Comparison of ENCODE assay signal across 10 cellular contexts in genomic region chr11:62443390-62444201, GRCh38. TPM values are rescaled to one million over a fixed set of nuclear protein-coding genes. Genes with fewer than 3 reads are reported as not detected.
DNase-seq lines count a peak whose midpoint lies in the region; ATAC-seq, FAIRE-seq and TF ChIP-seq lines count a peak whose summit lies in the region.
"Had no signal": no experiment of that assay in that cellular context is flagged by ENCODE, and none has a peak within 500 bp of the region (broad histone marks: within the 10 kb centered on the region; RNA-seq: fewer than 3 reads in every experiment).

No MANE protein-coding gene starts in this region.

- no peaks in the 10 kb centered on the region for H3K36me3 Mint-ChIP-seq in chondrocyte (ENCODE audit: low read depth)
- H3K36me3 Mint-ChIP-seq in naive thymus-derived CD4-positive, alpha-beta T cell: no peaks in the 10 kb centered on the region

- peak overlapping the region; percentile 44 for H3K4me3 Mint-ChIP-seq in chondrocyte (ENCODE audit: unreplicated experiment)
- peak overlapping the region; percentile 63 to 85 (median 78) for H3K4me3 Mint-ChIP-seq in naive thymus-derived CD4-positive, alpha-beta T cell
- H3K4me3 Mint-ChIP-seq: neural crest cell had no signal

- BruUV-seq in HepG2 (replicated peaks; lab: Mats Ljungman, UMichigan): no TSS peak

- H3K27me3 Mint-ChIP-seq in chondrocyte (ENCODE audit: low read depth): no peaks in the 10 kb centered on the region
- peaks cover 14 to 32% (median 24%) of the 10 kb centered on the region in 5 donors for H3K27me3 Mint-ChIP-seq in naive thymus-derived CD4-positive, alpha-beta T cell

- no peaks in the 10 kb centered on the region for H3K27me3 ChIP-seq in liver (ENCODE audit: control insufficient read depth in 4 of 4, insufficient read depth in 4 of 4, low read length in 3 of 4)
- H3K27me3 ChIP-seq in HepG2 (ENCODE audit: control insufficient read depth in 1 of 2, insufficient read depth in 2 of 2, low read length in 2 of 2): peaks cover 3 to 22% of the 10 kb centered on the region in 2 experiments; a peak in 4 of 5 replicates
- H3K27me3 ChIP-seq in naive thymus-derived CD4-positive, alpha-beta T cell (ENCODE audit: control insufficient read depth in 2 of 2, insufficient read depth in 2 of 2, low read length in 2 of 2): no peaks in the 10 kb centered on the region
- no peaks in the 10 kb centered on the region for H3K27me3 ChIP-seq in vagina

- POLR2A ChIA-PET in HepG2 (lab: Yijun Ruan, JAX): no interaction called here
- POLR2A ChIA-PET in naive thymus-derived CD4-positive, alpha-beta T cell (lab: Charles Lee): interaction anchor here (1.2 kb wide), 1 partner anchor 8 kb away, joined by 3 read pairs; no protein-coding TSS in a partner anchor

- no peak for FAIRE-seq in HepG2 (lab: Jason Lieb, UNC)
- FAIRE-seq: bronchial epithelial cell had no signal

- TF ChIP-seq EP300 in HepG2 (IDR thresholded peaks at IDR 0.05; ENCODE audit: low read depth in 2 of 2, low read length in 2 of 2) (no peak), HepG2 (CRISPR knock-in tag; IDR thresholded peaks at IDR 0.05; ENCODE audit: borderline replicate concordance) (no peak)

- no peaks in the 10 kb centered on the region for H3K9me3 Mint-ChIP-seq in chondrocyte (ENCODE audit: low read depth)
- no peaks in the 10 kb centered on the region for H3K9me3 Mint-ChIP-seq in naive thymus-derived CD4-positive, alpha-beta T cell
- H3K9me3 Mint-ChIP-seq: neural crest cell had no signal

- WGBS in liver: 85% methylated on average over 17 of the region's 17 CpGs
- 64% methylated on average over 14 of the region's 17 CpGs for WGBS in HepG2 (ENCODE audit: low lambda C conversion rate)

- no peaks in the 10 kb centered on the region for H3K36me3 ChIP-seq in liver (ENCODE audit: control insufficient read depth in 4 of 4, insufficient read depth in 3 of 4, low read depth in 1 of 4, low read length in 3 of 4)
- no peaks in the 10 kb centered on the region for H3K36me3 ChIP-seq in HepG2 (replicated peaks in 1 of 2; ENCODE audit: control insufficient read depth in 1 of 2, insufficient read depth in 2 of 2, low read length in 2 of 2)
- H3K36me3 ChIP-seq in naive thymus-derived CD4-positive, alpha-beta T cell (ENCODE audit: control insufficient read depth in 2 of 3, insufficient read depth in 3 of 3, low read length in 3 of 3): no peaks in the 10 kb centered on the region
- no peaks in the 10 kb centered on the region for H3K36me3 ChIP-seq in vagina

- peak overlapping the region; percentile 10 to 13 for H3K27ac ChIP-seq in liver (ENCODE audit: low read depth in 1 of 2, low read length in 2 of 2)
- H3K27ac ChIP-seq in HepG2 (ENCODE audit: extremely low read length, insufficient read depth, low read length): no peak overlapping the region
- H3K27ac ChIP-seq in naive thymus-derived CD4-positive, alpha-beta T cell (ENCODE audit: low read depth, low read length): no peak overlapping the region
- H3K27ac ChIP-seq in vagina: peak overlapping the region; percentile 93

- ATAC-seq in HepG2: no peak; the same call in 2 of the 3 replicates
- peak; percentile 58 for ATAC-seq in naive thymus-derived CD4-positive, alpha-beta T cell

- in situ Hi-C loops in HepG2 (cut with HindIII; ENCODE audit: extremely low pct_ligation_motif_present, low pct_unique_long_range_greater_than_20kb): no loop called here

- H3K4me1 ChIP-seq in liver (ENCODE audit: control insufficient read depth in 4 of 4, insufficient read depth in 4 of 4, low read length in 3 of 4) (peaks cover 4 to 16% (median 11%) of the 10 kb centered on the region in 4 donors), HepG2 (ENCODE audit: insufficient read depth, low read length) (peaks cover 50% of the 10 kb centered on the region), vagina (peaks cover 53% of the 10 kb centered on the region)
- peaks cover 0 to 14% of the 10 kb centered on the region in 2 donors for H3K4me1 ChIP-seq in naive thymus-derived CD4-positive, alpha-beta T cell (ENCODE audit: control insufficient read depth in 2 of 2, insufficient read depth in 2 of 2, low read length in 2 of 2)

- peak overlapping the region; percentile 74 for H3K27ac Mint-ChIP-seq in chondrocyte (ENCODE audit: unreplicated experiment)
- H3K27ac Mint-ChIP-seq in naive thymus-derived CD4-positive, alpha-beta T cell: peak overlapping the region in 1 of 9 donors; percentile 18

- no peak overlapping the region for H3K4me3 ChIP-seq in liver (ENCODE audit: low read depth in 1 of 3, low read length in 3 of 3)
- H3K4me3 ChIP-seq in HepG2 (replicated peaks in 1 of 3; ENCODE audit: insufficient read depth in 1 of 3, low read depth in 2 of 3, low read length in 3 of 3): no peak overlapping the region
- no peak overlapping the region for H3K4me3 ChIP-seq in naive thymus-derived CD4-positive, alpha-beta T cell (ENCODE audit: low read length)
- H3K4me3 ChIP-seq in vagina: peak overlapping the region; percentile 35 to 42

- no peak overlapping the region for H3K9ac ChIP-seq in liver (ENCODE audit: low read depth in 1 of 2, low read length in 2 of 2)
- no peak overlapping the region for H3K9ac ChIP-seq in HepG2 (ENCODE audit: insufficient read depth, low read depth, low read length)

- TF ChIP-seq POLR2A in HepG2 (IDR thresholded peaks at IDR 0.05; ENCODE audit: insufficient read depth in 1 of 2, low read depth in 2 of 2, low read length in 2 of 2) (no peak), vagina (IDR thresholded peaks at IDR 0.05) (peak in 1 of 2 donors; percentile 4)

- TF ChIP-seq CTCF in liver (IDR thresholded peaks at IDR 0.05; ENCODE audit: low read depth, low read length, missing input control) (no peak), HepG2 (CRISPR knock-in tag; IDR thresholded peaks at IDR 0.05) (no peak), chondrocyte (IDR thresholded peaks at IDR 0.05) (no peak), vagina (IDR thresholded peaks at IDR 0.05) (no peak)

- DNase-seq in HepG2 (ENCODE audit: low spot score): no peak
- no peak for DNase-seq in chondrocyte (ENCODE audit: low spot score)
- no peak for DNase-seq in naive thymus-derived CD4-positive, alpha-beta T cell
- no peak for DNase-seq in vagina (ENCODE audit: extremely low spot score in 2 of 2)
- no peak for DNase-seq in activated gamma-delta T cell (lab: John Stamatoyannopoulos, UW)
- no peak for DNase-seq in NCI-H2227 (lab: John Stamatoyannopoulos, UW; ENCODE audit: unreplicated experiment)
- DNase-seq in COLO829 (ENCODE audit: low spot score): no peak

- CTCF ChIA-PET in HepG2 (lab: Yijun Ruan, JAX; ENCODE audit: low intra/inter-chr PET ratio, low total read pairs): no interaction called here
- CTCF ChIA-PET in naive thymus-derived CD4-positive, alpha-beta T cell (lab: Charles Lee): interaction anchor here (1.0 kb wide), 1 partner anchor 9 kb away, joined by 3 read pairs; no protein-coding TSS in a partner anchor

- no peak overlapping the region for H3K4me2 ChIP-seq in HepG2 (ENCODE audit: low read depth, low read length)

- H4K20me1 ChIP-seq in HepG2 (ENCODE audit: insufficient read depth, low read length): no peaks in the 10 kb centered on the region

- peaks cover 34% of the 10 kb centered on the region for H3K4me1 Mint-ChIP-seq in chondrocyte (ENCODE audit: low read depth)
- H3K4me1 Mint-ChIP-seq in naive thymus-derived CD4-positive, alpha-beta T cell: peaks cover 0 to 18% (median 9%) of the 10 kb centered on the region in 7 donors

- intact Hi-C loops in HepG2 (cut with micrococcal nuclease; ENCODE audit: unreplicated experiment) (no loop called here), vagina (cut with DNase I) (no loop called here)
- intact Hi-C loops in naive thymus-derived CD4-positive, alpha-beta T cell (cut with micrococcal nuclease): no loop called here

- no peak for TF ChIP-seq RAD21 in liver (IDR thresholded peaks at IDR 0.05)
- no peak for TF ChIP-seq RAD21 in HepG2 (CRISPR knock-in tag; IDR thresholded peaks at IDR 0.05)

- H3K79me2 ChIP-seq in HepG2 (ENCODE audit: insufficient read depth, low read length): no peaks in the 10 kb centered on the region

- H3K9me3 ChIP-seq in liver (ENCODE audit: control insufficient read depth in 4 of 4, low read length in 3 of 4): no peaks in the 10 kb centered on the region
- H3K9me3 ChIP-seq in HepG2 (ENCODE audit: low read length): no peaks in the 10 kb centered on the region
- H3K9me3 ChIP-seq in naive thymus-derived CD4-positive, alpha-beta T cell (ENCODE audit: control insufficient read depth in 2 of 3, low read length in 3 of 3): no peaks in the 10 kb centered on the region
- no peaks in the 10 kb centered on the region for H3K9me3 ChIP-seq in vagina

- no peak overlapping the region for H2AFZ ChIP-seq in HepG2 (ENCODE audit: low read length)

TF ChIP-seq in liver, 16 proteins besides CTCF, POLR2A, EP300 and RAD21 (continues in another document):
- TF ChIP-seq GABPA (IDR thresholded peaks at IDR 0.05 in 1 of 2, conservative IDR thresholded peaks at IDR 0.05 in 1 of 2) (no peak), SP1 (IDR thresholded peaks at IDR 0.05) (no peak)

TF ChIP-seq in HepG2, 621 proteins besides CTCF, POLR2A, EP300 and RAD21 (continues in another document):
- no peak for TF ChIP-seq ZNF7 (CRISPR knock-in tag; IDR thresholded peaks at IDR 0.05)

RNA-seq across cellular contexts. Expression of gene SCGB1A1, which starts 24.8 kb away (rescaled TPM):
- not detected for total RNA-seq in liver
- not detected for polyA plus RNA-seq in liver
- not detected in 2 replicates for total RNA-seq in HepG2 (2016; rRNA removed; fragmentation: Illumina TruSeq; extraction: Trizol)
- total RNA-seq in HepG2 (2016; cell fraction: cytosol; rRNA removed; fragmentation: Illumina TruSeq; extraction: Trizol; ENCODE audit: low read depth): not detected in 2 replicates
- total RNA-seq in HepG2 (2016; cell fraction: insoluble cytoplasmic fraction; rRNA removed; fragmentation: Illumina TruSeq; extraction: Trizol): not detected in 2 replicates
- total RNA-seq in HepG2 (2016; cell fraction: membrane; rRNA removed; fragmentation: Illumina TruSeq; extraction: Trizol): not detected in 2 replicates
- total RNA-seq in HepG2 (2016; cell fraction: nucleus; rRNA removed; fragmentation: Illumina TruSeq; extraction: Trizol): not detected in 2 replicates
- polyA plus RNA-seq in HepG2 (2011; rRNA removed): not detected in 2 replicates
- not detected in 2 replicates for polyA plus RNA-seq in HepG2 (2011; cell fraction: cytosol; rRNA removed)
- polyA plus RNA-seq in HepG2 (2011; cell fraction: nucleus; rRNA removed): not detected in 2 replicates
- not detected in 2 replicates for polyA plus RNA-seq in HepG2 (2012)
- not detected in 2 replicates for polyA plus RNA-seq in HepG2 (2016; cell fraction: cytosol; fragmentation: Illumina TruSeq; extraction: Trizol; ENCODE audit: low read depth)
- not detected in 2 replicates for polyA plus RNA-seq in HepG2 (2016; cell fraction: insoluble cytoplasmic fraction; fragmentation: Illumina TruSeq; extraction: Trizol; ENCODE audit: low read depth)
- polyA plus RNA-seq in HepG2 (2016; cell fraction: membrane; fragmentation: Illumina TruSeq; extraction: Trizol; ENCODE audit: low read depth): not detected in 2 replicates
- polyA plus RNA-seq in HepG2 (2016; cell fraction: nucleus; fragmentation: Illumina TruSeq; extraction: Trizol; ENCODE audit: insufficient read depth, low read depth): not detected in 2 replicates
- not detected in 2 replicates for polyA minus RNA-seq in HepG2 (2011; rRNA and poly(A)+ RNA removed; ENCODE audit: low replicate concordance)
- polyA minus RNA-seq in HepG2 (2011; cell fraction: cytosol; rRNA and poly(A)+ RNA removed): not detected in 2 replicates
- polyA minus RNA-seq in HepG2 (2011; cell fraction: nucleus; rRNA and poly(A)+ RNA removed): not detected in 2 replicates
- total RNA-seq in chondrocyte: not detected in 3 replicates
- total RNA-seq in naive thymus-derived CD4-positive, alpha-beta T cell: not detected
- not detected for polyA plus RNA-seq in naive thymus-derived CD4-positive, alpha-beta T cell
- total RNA-seq in vagina: not detected
- total RNA-seq: bronchial epithelial cell, neural crest cell had no signal

Comparison
In these comparisons a context has a peak if more than half of its experiments do, and no peak if none do; other contexts are left out.
1. H3K27ac ChIP-seq: peak in liver (2 of 2) and vagina (single experiment); none in HepG2 (single experiment) and naive thymus-derived CD4-positive, alpha-beta T cell (single experiment).
2. H3K4me3 ChIP-seq: peak in vagina (2 of 2); none in liver (0 of 3), HepG2 (0 of 3) and naive thymus-derived CD4-positive, alpha-beta T cell (single experiment).